ENCODE assay signal across 11 cellular contexts in genomic region chr4:130043796-130044195, GRCh38.
DNase-seq lines count a peak whose midpoint lies in the region; ATAC-seq and TF ChIP-seq lines count a peak whose summit lies in the region.
"Had no signal": no experiment of that assay in that cellular context is flagged by ENCODE, and none has a peak within 500 bp of the region (broad histone marks: within the 10 kb centered on the region; RNA-seq: fewer than 3 reads in every experiment).

No MANE protein-coding gene starts in this region.

- no peak overlapping the region for H3K4me3 Mint-ChIP-seq in activated CD8-positive, alpha-beta T cell treated with anti-CD3 and anti-CD28 coated beads for 36 hours
- H3K4me3 Mint-ChIP-seq in activated CD4-positive, alpha-beta memory T cell treated with anti-CD3 and anti-CD28 coated beads, Interleukin-2, amount 10 ng/mL, durations not matched to agents 7 days and 5 days: no peak overlapping the region
- H3K4me3 Mint-ChIP-seq: dendritic cell treated with granulocyte-macrophage colony-stimulating factor and Interleukin-4, amounts not matched to agents 40 ng/mL and 50 ng/mL, for 4 days had no signal

- POLR2A ChIA-PET in activated CD8-positive, alpha-beta T cell treated with anti-CD3 and anti-CD28 coated beads for 36 hours (lab: Charles Lee): no interaction called here
- POLR2A ChIA-PET in activated CD4-positive, alpha-beta memory T cell treated with anti-CD3 and anti-CD28 coated beads, Interleukin-2, amount 10 ng/mL, durations not matched to agents 7 days and 5 days (lab: Charles Lee): no interaction called here

- no peaks in the 10 kb centered on the region for H3K27me3 Mint-ChIP-seq in activated CD8-positive, alpha-beta T cell treated with anti-CD3 and anti-CD28 coated beads for 36 hours
- H3K27me3 Mint-ChIP-seq in activated CD4-positive, alpha-beta memory T cell treated with anti-CD3 and anti-CD28 coated beads, Interleukin-2, amount 10 ng/mL, durations not matched to agents 7 days and 5 days: no peaks in the 10 kb centered on the region
- H3K27me3 Mint-ChIP-seq: dendritic cell treated with granulocyte-macrophage colony-stimulating factor and Interleukin-4, amounts not matched to agents 40 ng/mL and 50 ng/mL, for 4 days had no signal

- no peaks in the 10 kb centered on the region for H3K36me3 Mint-ChIP-seq in activated CD8-positive, alpha-beta T cell treated with anti-CD3 and anti-CD28 coated beads for 36 hours (ENCODE audit: low read depth)
- H3K36me3 Mint-ChIP-seq in activated CD4-positive, alpha-beta memory T cell treated with anti-CD3 and anti-CD28 coated beads, Interleukin-2, amount 10 ng/mL, durations not matched to agents 7 days and 5 days (ENCODE audit: low read depth): no peaks in the 10 kb centered on the region

- intact Hi-C loops in activated CD8-positive, alpha-beta T cell treated with anti-CD3 and anti-CD28 coated beads for 36 hours (cut with micrococcal nuclease): no loop called here

- H3K27ac Mint-ChIP-seq in activated CD8-positive, alpha-beta T cell treated with anti-CD3 and anti-CD28 coated beads for 36 hours: no peak overlapping the region
- H3K27ac Mint-ChIP-seq in activated CD4-positive, alpha-beta memory T cell treated with anti-CD3 and anti-CD28 coated beads, Interleukin-2, amount 10 ng/mL, durations not matched to agents 7 days and 5 days: no peak overlapping the region
- H3K27ac Mint-ChIP-seq: dendritic cell treated with granulocyte-macrophage colony-stimulating factor and Interleukin-4, amounts not matched to agents 40 ng/mL and 50 ng/mL, for 4 days had no signal

- no peak for TF ChIP-seq CTCF in activated CD8-positive, alpha-beta T cell treated with anti-CD3 and anti-CD28 coated beads for 36 hours (IDR thresholded peaks at IDR 0.05)
- TF ChIP-seq CTCF in omental fat pad (IDR thresholded peaks at IDR 0.05): no peak

- H3K9me3 Mint-ChIP-seq in activated CD8-positive, alpha-beta T cell treated with anti-CD3 and anti-CD28 coated beads for 36 hours: peaks cover 1% of the 10 kb centered on the region
- H3K9me3 Mint-ChIP-seq in activated CD4-positive, alpha-beta memory T cell treated with anti-CD3 and anti-CD28 coated beads, Interleukin-2, amount 10 ng/mL, durations not matched to agents 7 days and 5 days: peaks cover 2% of the 10 kb centered on the region

- no peaks in the 10 kb centered on the region for H3K4me1 Mint-ChIP-seq in activated CD8-positive, alpha-beta T cell treated with anti-CD3 and anti-CD28 coated beads for 36 hours (ENCODE audit: low read depth)
- no peaks in the 10 kb centered on the region for H3K4me1 Mint-ChIP-seq in activated CD4-positive, alpha-beta memory T cell treated with anti-CD3 and anti-CD28 coated beads, Interleukin-2, amount 10 ng/mL, durations not matched to agents 7 days and 5 days

- ATAC-seq in GM21447 (IDR thresholded peaks at IDR 0.05; ENCODE audit: unreplicated experiment): peak; percentile 91
- ATAC-seq in HG03354 (IDR thresholded peaks at IDR 0.05; ENCODE audit: poor library complexity, severe bottlenecking, unreplicated experiment): peak; percentile 90
- ATAC-seq in activated CD8-positive, alpha-beta T cell treated with anti-CD3 and anti-CD28 coated beads for 36 hours: no peak
- no peak for ATAC-seq in omental fat pad (ENCODE audit: low FRiP score)

- DNase-seq in EL (peak; percentile 58), fibroblast of gingiva (ENCODE audit: low read depth) (peak; percentile 29), omental fat pad (ENCODE audit: low spot score) (no peak), NCI-H2081 treated with DMSO at 0.1 percent for 48 hours (lab: John Stamatoyannopoulos, UW) (no peak)
- DNase-seq in activated CD8-positive, alpha-beta T cell treated with anti-CD3 and anti-CD28 coated beads for 36 hours: no peak
- no peak for DNase-seq in activated CD4-positive, alpha-beta memory T cell treated with anti-CD3 and anti-CD28 coated beads, Interleukin-2, amount 10 ng/mL, durations not matched to agents 7 days and 5 days
- DNase-seq: NCI-H748 treated with DMSO at 0.1 percent for 48 hours, T-helper 9 cell had no signal

- CTCF ChIA-PET in activated CD8-positive, alpha-beta T cell treated with anti-CD3 and anti-CD28 coated beads for 36 hours (lab: Charles Lee): no interaction called here
- CTCF ChIA-PET in activated CD4-positive, alpha-beta memory T cell treated with anti-CD3 and anti-CD28 coated beads, Interleukin-2, amount 10 ng/mL, durations not matched to agents 7 days and 5 days (lab: Charles Lee): no interaction called here

Comparison
In these comparisons a context has a peak if more than half of its experiments do, and no peak if none do; other contexts are left out.
1. DNase-seq: peak in EL (single experiment) and fibroblast of gingiva (single experiment); none in activated CD8-positive, alpha-beta T cell treated with anti-CD3 and anti-CD28 coated beads for 36 hours (single experiment), activated CD4-positive, alpha-beta memory T cell treated with anti-CD3 and anti-CD28 coated beads, Interleukin-2, amount 10 ng/mL, durations not matched to agents 7 days and 5 days (single experiment), omental fat pad (single experiment) and NCI-H2081 treated with DMSO at 0.1 percent for 48 hours (single experiment).
2. ATAC-seq: peak in GM21447 (single experiment) and HG03354 (single experiment); none in activated CD8-positive, alpha-beta T cell treated with anti-CD3 and anti-CD28 coated beads for 36 hours (single experiment) and omental fat pad (single experiment).